ENCODE assay signal across 10 cellular contexts in genomic region chr21:41924355-41924754, GRCh38. TPM values are rescaled to one million over a fixed set of nuclear protein-coding genes. Genes with fewer than 3 reads are reported as not detected.
DNase-seq lines count a peak whose midpoint lies in the region; ATAC-seq and TF ChIP-seq lines count a peak whose summit lies in the region.
"Had no signal": no experiment of that assay in that cellular context is flagged by ENCODE, and none has a peak within 500 bp of the region (broad histone marks: within the 10 kb centered on the region; RNA-seq: fewer than 3 reads in every experiment).

No MANE protein-coding gene starts in this region.

- no peaks in the 10 kb centered on the region for H3K27me3 ChIP-seq in CD8-positive, alpha-beta T cell (ENCODE audit: insufficient read depth, low read length)
- H3K27me3 ChIP-seq in SU-DHL-6 (ENCODE audit: low read length) (no peaks in the 10 kb centered on the region), gastrocnemius medialis (no peaks in the 10 kb centered on the region), Karpas-422 (ENCODE audit: low read length) (no peaks in the 10 kb centered on the region)
- H3K27me3 ChIP-seq: body of pancreas had no signal

- H2AFZ ChIP-seq in SU-DHL-6 (ENCODE audit: low read depth, low read length, severe bottlenecking) (no peak overlapping the region), Karpas-422 (ENCODE audit: low read length) (no peak overlapping the region)

- H4K20me1 ChIP-seq in SU-DHL-6 (ENCODE audit: low read depth, low read length) (no peaks in the 10 kb centered on the region), Karpas-422 (ENCODE audit: insufficient read depth, low read depth, low read length) (0 out of 2 replicates have a peak, but pooled peaks cover 3% of the 10 kb centered on the region)

- intact Hi-C loops in CD8-positive, alpha-beta T cell (cut with DNase I, micrococcal nuclease) = no loop called here
- intact Hi-C loops in gastrocnemius medialis (cut with DNase I; ENCODE audit: low total_unique reads) = no loop called here

- H3K27ac Mint-ChIP-seq in CD8-positive, alpha-beta T cell = peak overlapping the region; percentile 0

- peak overlapping the region; percentile 71 for H3K4me3 Mint-ChIP-seq in CD8-positive, alpha-beta T cell

- H3K9me2 ChIP-seq in SU-DHL-6 (replicated peaks; ENCODE audit: insufficient read depth, low read length) (no peaks in the 10 kb centered on the region), Karpas-422 (replicated peaks; ENCODE audit: insufficient read depth, low read length) (no peaks in the 10 kb centered on the region)

- POLR2A ChIA-PET in CD8-positive, alpha-beta T cell (lab: Charles Lee) = interaction anchor here (1.1 kb wide), 1 partner anchor 13 kb away, joined by 3 read pairs; no protein-coding TSS in a partner anchor

- H3K4me2 ChIP-seq in SU-DHL-6 (ENCODE audit: low read depth, low read length, poor library complexity, severe bottlenecking) (peak overlapping the region; percentile 18), Karpas-422 (ENCODE audit: low read depth, low read length, poor library complexity, severe bottlenecking) (no peak overlapping the region)

- no peak for TF ChIP-seq POLR2A in gastrocnemius medialis (IDR thresholded peaks at IDR 0.05)

- no peak for DNase-seq in CD8-positive, alpha-beta T cell
- DNase-seq in fibroblast of the aortic adventitia (ENCODE audit: low read depth) (peak; percentile 53), gastrocnemius medialis (no peak), Karpas-422 (no peak), NCI-H2029 treated with DMSO at 0.1 percent for 48 hours (lab: John Stamatoyannopoulos, UW) (no peak), DMS153 (lab: John Stamatoyannopoulos, UW) (no peak)

- H3K36me3 Mint-ChIP-seq in CD8-positive, alpha-beta T cell = peaks cover 17% of the 10 kb centered on the region

- H3K4me1 ChIP-seq in CD8-positive, alpha-beta T cell (ENCODE audit: insufficient read depth, low read length) = peaks cover 42% of the 10 kb centered on the region
- H3K4me1 ChIP-seq in gastrocnemius medialis (peaks cover 2 to 26% of the 10 kb centered on the region in 2 donors), Karpas-422 (ENCODE audit: low read length) (peaks cover 21% of the 10 kb centered on the region)

- no peaks in the 10 kb centered on the region for H3K36me3 ChIP-seq in CD8-positive, alpha-beta T cell (ENCODE audit: insufficient read depth, low read length)
- H3K36me3 ChIP-seq in SU-DHL-6 (ENCODE audit: low read length) (no peaks in the 10 kb centered on the region), gastrocnemius medialis (no peaks in the 10 kb centered on the region), Karpas-422 (ENCODE audit: insufficient read depth, low read length) (no peaks in the 10 kb centered on the region)

- peaks cover 55% of the 10 kb centered on the region for H3K4me1 Mint-ChIP-seq in CD8-positive, alpha-beta T cell (ENCODE audit: low read depth)

- TF ChIP-seq CTCF in CD8-positive, alpha-beta T cell (IDR thresholded peaks at IDR 0.05) = no peak
- TF ChIP-seq CTCF in SU-DHL-6 (IDR thresholded peaks at IDR 0.05; ENCODE audit: insufficient read depth, low read length, poor library complexity, severe bottlenecking) = no peak
- no peak for TF ChIP-seq CTCF in fibroblast of the aortic adventitia (IDR thresholded peaks at IDR 0.05; ENCODE audit: insufficient read depth, low read length)
- TF ChIP-seq CTCF in gastrocnemius medialis (IDR thresholded peaks at IDR 0.05 in 4 of 5, conservative IDR thresholded peaks at IDR 0.05 in 1 of 5) = no peak

- ATAC-seq in CD8-positive, alpha-beta T cell = no peak
- peak in 1 of 2 donors; percentile 34 for ATAC-seq in gastrocnemius medialis
- ATAC-seq in HG02938 (IDR thresholded peaks at IDR 0.05; ENCODE audit: unreplicated experiment) = no peak
- ATAC-seq: body of pancreas had no signal

- CTCF ChIA-PET in CD8-positive, alpha-beta T cell (lab: Charles Lee) = interaction anchor here (1.3 to 3.4 kb wide), 4 partner anchors 28 to 193 kb away, joined by 3 to 12 read pairs (median 4); no protein-coding TSS in a partner anchor

- no peaks in the 10 kb centered on the region for H3K9me3 ChIP-seq in CD8-positive, alpha-beta T cell (ENCODE audit: low read length)
- no peaks in the 10 kb centered on the region for H3K9me3 ChIP-seq in SU-DHL-6 (ENCODE audit: insufficient read depth, low read length)
- H3K9me3 ChIP-seq in gastrocnemius medialis = no peaks in the 10 kb centered on the region
- H3K9me3 ChIP-seq in Karpas-422 (ENCODE audit: low read length) = no peaks in the 10 kb centered on the region
- H3K9me3 ChIP-seq: body of pancreas had no signal

- H3K27ac ChIP-seq in CD8-positive, alpha-beta T cell (ENCODE audit: low read depth, low read length) = no peak overlapping the region
- H3K27ac ChIP-seq in SU-DHL-6 (ENCODE audit: low read depth, low read length) (no peak overlapping the region), gastrocnemius medialis (peak overlapping the region; percentile 66 to 76 (median 71)), Karpas-422 (ENCODE audit: low read length) (no peak overlapping the region)

- H3K9ac ChIP-seq in SU-DHL-6 (ENCODE audit: low read length) (no peak overlapping the region), Karpas-422 (ENCODE audit: low read length) (no peak overlapping the region)

- H3K27me3 Mint-ChIP-seq in CD8-positive, alpha-beta T cell (ENCODE audit: low read depth) = no peaks in the 10 kb centered on the region
- H3K27me3 Mint-ChIP-seq: activated CD8-positive, alpha-beta T cell treated with anti-CD3 and anti-CD28 coated beads for 36 hours had no signal

- H3K4me3 ChIP-seq in CD8-positive, alpha-beta T cell (ENCODE audit: low read depth, low read length) = no peak overlapping the region
- H3K4me3 ChIP-seq in SU-DHL-6 (ENCODE audit: insufficient read depth, low read length, poor library complexity, severe bottlenecking) (no peak overlapping the region), fibroblast of the aortic adventitia (ENCODE audit: low read depth, low read length) (no peak overlapping the region), gastrocnemius medialis (peak overlapping the region in 1 of 4 donors; percentile 14), Karpas-422 (ENCODE audit: low read length) (no peak overlapping the region)
- H3K4me3 ChIP-seq: body of pancreas had no signal

- in situ Hi-C loops in gastrocnemius medialis (cut with MboI; ENCODE audit: low sequenced_read_pairs in 4 of 4) = no loop called here

- no peaks in the 10 kb centered on the region for H3K9me3 Mint-ChIP-seq in CD8-positive, alpha-beta T cell
- H3K9me3 Mint-ChIP-seq: activated CD8-positive, alpha-beta T cell treated with anti-CD3 and anti-CD28 coated beads for 36 hours had no signal

- no peaks in the 10 kb centered on the region for H3F3A ChIP-seq in SU-DHL-6 (ENCODE audit: insufficient read depth)

- H3K79me2 ChIP-seq in SU-DHL-6 (ENCODE audit: insufficient read depth, low read length) (no peaks in the 10 kb centered on the region), Karpas-422 (ENCODE audit: low read length) (no peaks in the 10 kb centered on the region)

RNA-seq across cellular contexts. Expression of gene C2CD2, which starts 29.5 kb away (rescaled TPM):
- 1 to 10 TPM; 6.7 to 7.8 TPM for total RNA-seq in CD8-positive, alpha-beta T cell
- total RNA-seq in fibroblast of the aortic adventitia (ENCODE audit: low replicate concordance) (14.7 and 20.2 TPM in 2 replicates), gastrocnemius medialis (1 to 10 TPM; 1.7 to 7.2 (median 2.4) TPM)
- total RNA-seq in Karpas-422 (2014; rRNA removed; shearing (Covaris generic); ENCODE audit: low replicate concordance) = 0.07 TPM in 1 of 2 replicates, not detected in the other

RNA-seq across cellular contexts. Expression of gene PRDM15, which starts 45.2 kb away (rescaled TPM):
- 1 to 10 TPM; 8.5 to 9.2 TPM for total RNA-seq in CD8-positive, alpha-beta T cell
- total RNA-seq in fibroblast of the aortic adventitia (ENCODE audit: low replicate concordance) = 1.8 and 4.7 TPM in 2 replicates
- total RNA-seq in gastrocnemius medialis = 10 to 100 TPM in 1 of 4 donors, 1 to 10 TPM in 3; 4.4 to 13.6 (median 5.4) TPM
- 3.0 and 14.6 TPM in 2 replicates for total RNA-seq in Karpas-422 (2014; rRNA removed; shearing (Covaris generic); ENCODE audit: low replicate concordance)

Comparison
In these comparisons a context has a peak if more than half of its experiments do, and no peak if none do; other contexts are left out.
1. H3K27ac ChIP-seq: peak in gastrocnemius medialis (4 of 4); none in CD8-positive, alpha-beta T cell (single experiment), SU-DHL-6 (single experiment) and Karpas-422 (single experiment).